Comparison of ENCODE assay signal across 1 cellular context in the genomic region with DNA sequence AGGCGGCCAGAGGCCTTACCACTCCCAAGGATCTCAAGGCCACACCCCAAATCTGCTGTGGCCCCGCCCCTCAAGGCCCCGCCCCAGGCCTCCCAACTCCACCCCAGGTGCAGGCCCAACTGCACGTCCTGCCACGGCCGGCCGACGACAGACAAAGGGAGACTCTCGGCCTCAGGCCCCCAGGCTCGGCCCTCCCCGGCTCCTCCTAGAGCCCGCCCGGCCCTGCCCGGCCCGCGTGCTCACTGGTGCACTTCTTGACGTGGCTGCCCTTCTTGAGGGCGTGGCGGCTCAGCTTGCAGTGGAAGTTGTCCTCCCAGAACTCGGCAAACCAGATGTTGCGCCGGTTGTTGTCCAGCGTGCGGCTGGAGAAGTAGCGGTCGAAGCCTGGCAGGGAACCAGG.
TF ChIP-seq lines count a peak whose summit lies in the region.

No MANE protein-coding gene starts in this region.

TF ChIP-seq in K562, 482 proteins besides CTCF, POLR2A, EP300 and RAD21 (continued from another document and continues in another):
- TF ChIP-seq, protein P1, sequence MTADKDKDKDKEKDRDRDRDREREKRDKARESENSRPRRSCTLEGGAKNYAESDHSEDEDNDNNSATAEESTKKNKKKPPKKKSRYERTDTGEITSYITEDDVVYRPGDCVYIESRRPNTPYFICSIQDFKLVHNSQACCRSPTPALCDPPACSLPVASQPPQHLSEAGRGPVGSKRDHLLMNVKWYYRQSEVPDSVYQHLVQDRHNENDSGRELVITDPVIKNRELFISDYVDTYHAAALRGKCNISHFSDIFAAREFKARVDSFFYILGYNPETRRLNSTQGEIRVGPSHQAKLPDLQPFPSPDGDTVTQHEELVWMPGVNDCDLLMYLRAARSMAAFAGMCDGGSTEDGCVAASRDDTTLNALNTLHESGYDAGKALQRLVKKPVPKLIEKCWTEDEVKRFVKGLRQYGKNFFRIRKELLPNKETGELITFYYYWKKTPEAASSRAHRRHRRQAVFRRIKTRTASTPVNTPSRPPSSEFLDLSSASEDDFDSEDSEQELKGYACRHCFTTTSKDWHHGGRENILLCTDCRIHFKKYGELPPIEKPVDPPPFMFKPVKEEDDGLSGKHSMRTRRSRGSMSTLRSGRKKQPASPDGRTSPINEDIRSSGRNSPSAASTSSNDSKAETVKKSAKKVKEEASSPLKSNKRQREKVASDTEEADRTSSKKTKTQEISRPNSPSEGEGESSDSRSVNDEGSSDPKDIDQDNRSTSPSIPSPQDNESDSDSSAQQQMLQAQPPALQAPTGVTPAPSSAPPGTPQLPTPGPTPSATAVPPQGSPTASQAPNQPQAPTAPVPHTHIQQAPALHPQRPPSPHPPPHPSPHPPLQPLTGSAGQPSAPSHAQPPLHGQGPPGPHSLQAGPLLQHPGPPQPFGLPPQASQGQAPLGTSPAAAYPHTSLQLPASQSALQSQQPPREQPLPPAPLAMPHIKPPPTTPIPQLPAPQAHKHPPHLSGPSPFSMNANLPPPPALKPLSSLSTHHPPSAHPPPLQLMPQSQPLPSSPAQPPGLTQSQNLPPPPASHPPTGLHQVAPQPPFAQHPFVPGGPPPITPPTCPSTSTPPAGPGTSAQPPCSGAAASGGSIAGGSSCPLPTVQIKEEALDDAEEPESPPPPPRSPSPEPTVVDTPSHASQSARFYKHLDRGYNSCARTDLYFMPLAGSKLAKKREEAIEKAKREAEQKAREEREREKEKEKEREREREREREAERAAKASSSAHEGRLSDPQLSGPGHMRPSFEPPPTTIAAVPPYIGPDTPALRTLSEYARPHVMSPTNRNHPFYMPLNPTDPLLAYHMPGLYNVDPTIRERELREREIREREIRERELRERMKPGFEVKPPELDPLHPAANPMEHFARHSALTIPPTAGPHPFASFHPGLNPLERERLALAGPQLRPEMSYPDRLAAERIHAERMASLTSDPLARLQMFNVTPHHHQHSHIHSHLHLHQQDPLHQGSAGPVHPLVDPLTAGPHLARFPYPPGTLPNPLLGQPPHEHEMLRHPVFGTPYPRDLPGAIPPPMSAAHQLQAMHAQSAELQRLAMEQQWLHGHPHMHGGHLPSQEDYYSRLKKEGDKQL (CRISPR knock-in tag; IDR thresholded peaks at IDR 0.05; ENCODE audit: borderline replicate concordance): no peak
- TF ChIP-seq CAMTA2 (CRISPR knock-in tag; conservative IDR thresholded peaks at IDR 0.05): no peak
- no peak for TF ChIP-seq MEF2D (tag; conservative IDR thresholded peaks at IDR 0.05; ENCODE audit: low read depth)
- no peak for TF ChIP-seq CEBPB (tag; IDR thresholded peaks at IDR 0.05)
- TF ChIP-seq, protein P2, sequence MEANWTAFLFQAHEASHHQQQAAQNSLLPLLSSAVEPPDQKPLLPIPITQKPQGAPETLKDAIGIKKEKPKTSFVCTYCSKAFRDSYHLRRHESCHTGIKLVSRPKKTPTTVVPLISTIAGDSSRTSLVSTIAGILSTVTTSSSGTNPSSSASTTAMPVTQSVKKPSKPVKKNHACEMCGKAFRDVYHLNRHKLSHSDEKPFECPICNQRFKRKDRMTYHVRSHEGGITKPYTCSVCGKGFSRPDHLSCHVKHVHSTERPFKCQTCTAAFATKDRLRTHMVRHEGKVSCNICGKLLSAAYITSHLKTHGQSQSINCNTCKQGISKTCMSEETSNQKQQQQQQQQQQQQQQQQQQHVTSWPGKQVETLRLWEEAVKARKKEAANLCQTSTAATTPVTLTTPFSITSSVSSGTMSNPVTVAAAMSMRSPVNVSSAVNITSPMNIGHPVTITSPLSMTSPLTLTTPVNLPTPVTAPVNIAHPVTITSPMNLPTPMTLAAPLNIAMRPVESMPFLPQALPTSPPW (CRISPR knock-in tag; IDR thresholded peaks at IDR 0.05): 0 out of 2 replicates have a peak, but pooled peaks have one; percentile 30
- TF ChIP-seq, protein P3, sequence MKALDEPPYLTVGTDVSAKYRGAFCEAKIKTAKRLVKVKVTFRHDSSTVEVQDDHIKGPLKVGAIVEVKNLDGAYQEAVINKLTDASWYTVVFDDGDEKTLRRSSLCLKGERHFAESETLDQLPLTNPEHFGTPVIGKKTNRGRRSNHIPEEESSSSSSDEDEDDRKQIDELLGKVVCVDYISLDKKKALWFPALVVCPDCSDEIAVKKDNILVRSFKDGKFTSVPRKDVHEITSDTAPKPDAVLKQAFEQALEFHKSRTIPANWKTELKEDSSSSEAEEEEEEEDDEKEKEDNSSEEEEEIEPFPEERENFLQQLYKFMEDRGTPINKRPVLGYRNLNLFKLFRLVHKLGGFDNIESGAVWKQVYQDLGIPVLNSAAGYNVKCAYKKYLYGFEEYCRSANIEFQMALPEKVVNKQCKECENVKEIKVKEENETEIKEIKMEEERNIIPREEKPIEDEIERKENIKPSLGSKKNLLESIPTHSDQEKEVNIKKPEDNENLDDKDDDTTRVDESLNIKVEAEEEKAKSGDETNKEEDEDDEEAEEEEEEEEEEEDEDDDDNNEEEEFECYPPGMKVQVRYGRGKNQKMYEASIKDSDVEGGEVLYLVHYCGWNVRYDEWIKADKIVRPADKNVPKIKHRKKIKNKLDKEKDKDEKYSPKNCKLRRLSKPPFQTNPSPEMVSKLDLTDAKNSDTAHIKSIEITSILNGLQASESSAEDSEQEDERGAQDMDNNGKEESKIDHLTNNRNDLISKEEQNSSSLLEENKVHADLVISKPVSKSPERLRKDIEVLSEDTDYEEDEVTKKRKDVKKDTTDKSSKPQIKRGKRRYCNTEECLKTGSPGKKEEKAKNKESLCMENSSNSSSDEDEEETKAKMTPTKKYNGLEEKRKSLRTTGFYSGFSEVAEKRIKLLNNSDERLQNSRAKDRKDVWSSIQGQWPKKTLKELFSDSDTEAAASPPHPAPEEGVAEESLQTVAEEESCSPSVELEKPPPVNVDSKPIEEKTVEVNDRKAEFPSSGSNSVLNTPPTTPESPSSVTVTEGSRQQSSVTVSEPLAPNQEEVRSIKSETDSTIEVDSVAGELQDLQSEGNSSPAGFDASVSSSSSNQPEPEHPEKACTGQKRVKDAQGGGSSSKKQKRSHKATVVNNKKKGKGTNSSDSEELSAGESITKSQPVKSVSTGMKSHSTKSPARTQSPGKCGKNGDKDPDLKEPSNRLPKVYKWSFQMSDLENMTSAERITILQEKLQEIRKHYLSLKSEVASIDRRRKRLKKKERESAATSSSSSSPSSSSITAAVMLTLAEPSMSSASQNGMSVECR (CRISPR knock-in tag; IDR thresholded peaks at IDR 0.05): 0 out of 2 replicates have a peak, but pooled peaks have one; percentile 40
- TF ChIP-seq ZNF707 (CRISPR knock-in tag; conservative IDR thresholded peaks at IDR 0.05): no peak
- no peak for TF ChIP-seq ZNF232 (CRISPR knock-in tag; IDR thresholded peaks at IDR 0.05)
- TF ChIP-seq NFE2L1 (tag; IDR thresholded peaks at IDR 0.05; ENCODE audit: borderline replicate concordance, low read depth): no peak
- TF ChIP-seq, protein P4, sequence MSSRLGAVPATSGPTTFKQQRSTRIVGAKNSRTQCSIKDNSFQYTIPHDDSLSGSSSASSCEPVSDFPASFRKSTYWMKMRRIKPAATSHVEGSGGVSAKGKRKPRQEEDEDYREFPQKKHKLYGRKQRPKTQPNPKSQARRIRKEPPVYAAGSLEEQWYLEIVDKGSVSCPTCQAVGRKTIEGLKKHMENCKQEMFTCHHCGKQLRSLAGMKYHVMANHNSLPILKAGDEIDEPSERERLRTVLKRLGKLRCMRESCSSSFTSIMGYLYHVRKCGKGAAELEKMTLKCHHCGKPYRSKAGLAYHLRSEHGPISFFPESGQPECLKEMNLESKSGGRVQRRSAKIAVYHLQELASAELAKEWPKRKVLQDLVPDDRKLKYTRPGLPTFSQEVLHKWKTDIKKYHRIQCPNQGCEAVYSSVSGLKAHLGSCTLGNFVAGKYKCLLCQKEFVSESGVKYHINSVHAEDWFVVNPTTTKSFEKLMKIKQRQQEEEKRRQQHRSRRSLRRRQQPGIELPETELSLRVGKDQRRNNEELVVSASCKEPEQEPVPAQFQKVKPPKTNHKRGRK (tag; IDR thresholded peaks at IDR 0.05): no peak
- TF ChIP-seq, protein P5, sequence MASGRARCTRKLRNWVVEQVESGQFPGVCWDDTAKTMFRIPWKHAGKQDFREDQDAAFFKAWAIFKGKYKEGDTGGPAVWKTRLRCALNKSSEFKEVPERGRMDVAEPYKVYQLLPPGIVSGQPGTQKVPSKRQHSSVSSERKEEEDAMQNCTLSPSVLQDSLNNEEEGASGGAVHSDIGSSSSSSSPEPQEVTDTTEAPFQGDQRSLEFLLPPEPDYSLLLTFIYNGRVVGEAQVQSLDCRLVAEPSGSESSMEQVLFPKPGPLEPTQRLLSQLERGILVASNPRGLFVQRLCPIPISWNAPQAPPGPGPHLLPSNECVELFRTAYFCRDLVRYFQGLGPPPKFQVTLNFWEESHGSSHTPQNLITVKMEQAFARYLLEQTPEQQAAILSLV (tag; IDR thresholded peaks at IDR 0.05): no peak
- no peak for TF ChIP-seq KDM1A (IDR thresholded peaks at IDR 0.05)
- peak; percentile 17; the same call in 1 of the 2 replicates for TF ChIP-seq TCF3 (CRISPR knock-in tag; IDR thresholded peaks at IDR 0.05)
- TF ChIP-seq HNRNPK (IDR thresholded peaks at IDR 0.05; ENCODE audit: low read depth, low read length, poor library complexity, severe bottlenecking): no peak
- TF ChIP-seq, protein P6, sequence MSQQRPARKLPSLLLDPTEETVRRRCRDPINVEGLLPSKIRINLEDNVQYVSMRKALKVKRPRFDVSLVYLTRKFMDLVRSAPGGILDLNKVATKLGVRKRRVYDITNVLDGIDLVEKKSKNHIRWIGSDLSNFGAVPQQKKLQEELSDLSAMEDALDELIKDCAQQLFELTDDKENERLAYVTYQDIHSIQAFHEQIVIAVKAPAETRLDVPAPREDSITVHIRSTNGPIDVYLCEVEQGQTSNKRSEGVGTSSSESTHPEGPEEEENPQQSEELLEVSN (IDR thresholded peaks at IDR 0.05; ENCODE audit: borderline replicate concordance in 1 of 2, extremely low read depth in 1 of 2, insufficient read depth in 1 of 2, insufficient read length in 1 of 2, low read depth in 1 of 2, low read length in 1 of 2, poor library complexity in 1 of 2, severe bottlenecking in 1 of 2): peak; percentile 51 to 66
- TF ChIP-seq SMAD3 (CRISPR knock-in tag; conservative IDR thresholded peaks at IDR 0.05): no peak
- no peak for TF ChIP-seq LCOR (CRISPR knock-in tag; IDR thresholded peaks at IDR 0.05)
- TF ChIP-seq ASH1L (IDR thresholded peaks at IDR 0.05; ENCODE audit: borderline replicate concordance, low read depth, partially characterized antibody): no peak
- TF ChIP-seq ZNF124 (CRISPR knock-in tag; IDR thresholded peaks at IDR 0.05): no peak
- TF ChIP-seq CC2D1A (IDR thresholded peaks at IDR 0.05): no peak
- no peak for TF ChIP-seq ZNF224 (CRISPR knock-in tag; IDR thresholded peaks at IDR 0.05)
- TF ChIP-seq, protein P7, sequence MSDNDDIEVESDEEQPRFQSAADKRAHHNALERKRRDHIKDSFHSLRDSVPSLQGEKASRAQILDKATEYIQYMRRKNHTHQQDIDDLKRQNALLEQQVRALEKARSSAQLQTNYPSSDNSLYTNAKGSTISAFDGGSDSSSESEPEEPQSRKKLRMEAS (CRISPR knock-in tag; IDR thresholded peaks at IDR 0.05): peak; percentile 72
- TF ChIP-seq POLR3A (IDR thresholded peaks at IDR 0.05; ENCODE audit: borderline replicate concordance, extremely low read depth, insufficient read depth, insufficient read length): no peak
- no peak for TF ChIP-seq DNMT1 (IDR thresholded peaks at IDR 0.05)
- no peak for TF ChIP-seq ZKSCAN1 (IDR thresholded peaks at IDR 0.05; ENCODE audit: low read depth, low read length)
- TF ChIP-seq POLR2AphosphoS2 (IDR thresholded peaks at IDR 0.05; ENCODE audit: low read length): no peak
- TF ChIP-seq PHF8 (IDR thresholded peaks at IDR 0.05; ENCODE audit: borderline replicate concordance, low read length): peak; percentile 31; the same call in 1 of the 2 replicates
- TF ChIP-seq TARDBP (IDR thresholded peaks at IDR 0.05): no peak
- TF ChIP-seq ZFP30 (CRISPR knock-in tag; IDR thresholded peaks at IDR 0.05; ENCODE audit: borderline replicate concordance): no peak
- TF ChIP-seq L3MBTL2 (IDR thresholded peaks at IDR 0.05): peak; percentile 95
- no peak for TF ChIP-seq ZNF830 (CRISPR knock-in tag; IDR thresholded peaks at IDR 0.05)
- no peak for TF ChIP-seq ZNF444 (CRISPR knock-in tag; IDR thresholded peaks at IDR 0.05)
- no peak for TF ChIP-seq ADNP (tag; IDR thresholded peaks at IDR 0.05)
- TF ChIP-seq, protein P8, sequence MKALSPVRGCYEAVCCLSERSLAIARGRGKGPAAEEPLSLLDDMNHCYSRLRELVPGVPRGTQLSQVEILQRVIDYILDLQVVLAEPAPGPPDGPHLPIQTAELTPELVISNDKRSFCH (CRISPR knock-in tag; IDR thresholded peaks at IDR 0.05): no peak
- TF ChIP-seq, protein P8 (tag; IDR thresholded peaks at IDR 0.05): no peak
- TF ChIP-seq GATAD2A (IDR thresholded peaks at IDR 0.05): no peak
- TF ChIP-seq HNRNPL (IDR thresholded peaks at IDR 0.05; ENCODE audit: low read depth, low read length): no peak
- no peak for TF ChIP-seq RBM25 (IDR thresholded peaks at IDR 0.05; ENCODE audit: low read depth, low read length, severe bottlenecking)
- TF ChIP-seq, protein P9, sequence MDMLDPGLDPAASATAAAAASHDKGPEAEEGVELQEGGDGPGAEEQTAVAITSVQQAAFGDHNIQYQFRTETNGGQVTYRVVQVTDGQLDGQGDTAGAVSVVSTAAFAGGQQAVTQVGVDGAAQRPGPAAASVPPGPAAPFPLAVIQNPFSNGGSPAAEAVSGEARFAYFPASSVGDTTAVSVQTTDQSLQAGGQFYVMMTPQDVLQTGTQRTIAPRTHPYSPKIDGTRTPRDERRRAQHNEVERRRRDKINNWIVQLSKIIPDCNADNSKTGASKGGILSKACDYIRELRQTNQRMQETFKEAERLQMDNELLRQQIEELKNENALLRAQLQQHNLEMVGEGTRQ (CRISPR knock-in tag; IDR thresholded peaks at IDR 0.05): no peak
- no peak for TF ChIP-seq FIP1L1 (IDR thresholded peaks at IDR 0.05; ENCODE audit: low read depth, low read length, poor library complexity, severe bottlenecking)
- no peak for TF ChIP-seq ZNF41 (CRISPR knock-in tag; conservative IDR thresholded peaks at IDR 0.05)
- TF ChIP-seq, protein P10, sequence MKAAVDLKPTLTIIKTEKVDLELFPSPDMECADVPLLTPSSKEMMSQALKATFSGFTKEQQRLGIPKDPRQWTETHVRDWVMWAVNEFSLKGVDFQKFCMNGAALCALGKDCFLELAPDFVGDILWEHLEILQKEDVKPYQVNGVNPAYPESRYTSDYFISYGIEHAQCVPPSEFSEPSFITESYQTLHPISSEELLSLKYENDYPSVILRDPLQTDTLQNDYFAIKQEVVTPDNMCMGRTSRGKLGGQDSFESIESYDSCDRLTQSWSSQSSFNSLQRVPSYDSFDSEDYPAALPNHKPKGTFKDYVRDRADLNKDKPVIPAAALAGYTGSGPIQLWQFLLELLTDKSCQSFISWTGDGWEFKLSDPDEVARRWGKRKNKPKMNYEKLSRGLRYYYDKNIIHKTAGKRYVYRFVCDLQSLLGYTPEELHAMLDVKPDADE (conservative IDR thresholded peaks at IDR 0.05; ENCODE audit: control insufficient read depth, low read depth, low read length): no peak
- no peak for TF ChIP-seq JUND (IDR thresholded peaks at IDR 0.05; ENCODE audit: borderline replicate concordance, low read depth, low read length)
- no peak for TF ChIP-seq JUND (tag; IDR thresholded peaks at IDR 0.05; ENCODE audit: borderline replicate concordance, low read depth, low read length)
- no peak for TF ChIP-seq NFXL1 (CRISPR knock-in tag; IDR thresholded peaks at IDR 0.05)
- no peak for TF ChIP-seq RHOXF2B (CRISPR knock-in tag; conservative IDR thresholded peaks at IDR 0.05)
- no peak for TF ChIP-seq ZNF282 (CRISPR knock-in tag; IDR thresholded peaks at IDR 0.05)
- TF ChIP-seq MTA2 (IDR thresholded peaks at IDR 0.05; ENCODE audit: low read depth): no peak
